1 cellular context compared by ENCODE assay signal in the genomic region with DNA sequence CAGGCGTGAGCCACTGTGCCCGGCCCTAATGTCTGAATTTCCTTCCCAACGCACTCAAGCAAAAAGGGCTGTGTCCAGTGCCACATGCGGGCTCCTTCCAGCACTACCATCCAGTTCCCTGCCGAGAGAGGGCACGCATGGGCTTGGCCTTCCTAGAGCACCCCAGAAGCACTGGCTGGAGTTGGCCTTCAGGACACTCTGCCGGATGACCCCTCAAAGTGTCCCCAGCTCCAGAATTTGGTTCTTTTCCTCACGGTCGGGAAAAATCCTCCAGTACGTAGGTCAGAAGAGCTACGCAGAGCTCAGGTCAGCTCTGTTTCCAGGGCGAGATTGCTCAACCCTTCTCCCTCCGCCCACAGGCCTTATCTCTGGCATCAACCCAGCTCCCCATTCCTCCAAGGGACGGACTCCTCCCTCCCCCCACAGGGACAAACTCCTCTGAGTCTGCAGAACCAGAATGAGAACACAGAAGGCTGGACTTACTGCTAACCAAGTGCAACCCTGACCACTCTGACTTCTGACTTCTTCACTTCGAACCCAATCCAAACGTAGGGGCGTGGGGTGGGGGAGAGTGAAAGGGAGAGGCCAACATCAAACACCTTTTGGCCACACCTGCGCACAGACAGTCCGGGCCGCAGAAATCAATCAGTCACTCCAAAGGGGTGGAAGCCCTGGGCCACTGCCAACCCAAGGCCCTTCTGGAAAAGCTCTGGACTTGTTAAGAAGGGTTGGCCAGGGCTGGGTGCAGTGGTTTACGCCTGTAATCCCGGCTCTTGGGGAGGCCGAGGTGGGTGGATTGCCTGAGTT.
A peak's percentile ranks its signal among the peaks of the same experiment; 100 is the strongest.
TF ChIP-seq lines count a peak whose summit lies in the region.

No MANE protein-coding gene starts in this region.

TF ChIP-seq in HepG2, 621 proteins besides CTCF, POLR2A, EP300 and RAD21 (continues in another document):
- TF ChIP-seq ZNF740 (CRISPR knock-in tag; IDR thresholded peaks at IDR 0.05) = peak; percentile 72; the same call in 1 of the 2 replicates
- TF ChIP-seq NKX3-1 (CRISPR knock-in tag; IDR thresholded peaks at IDR 0.05) = 0 out of 2 replicates have a peak, but pooled peaks have one; percentile 47
- TF ChIP-seq TBX2 (CRISPR knock-in tag; IDR thresholded peaks at IDR 0.05; ENCODE audit: borderline replicate concordance) = peak; percentile 81
- TF ChIP-seq ZNF687 (CRISPR knock-in tag; IDR thresholded peaks at IDR 0.05) = peak; percentile 89
- peak; percentile 52; the same call in 1 of the 2 replicates for TF ChIP-seq FOXK1 (CRISPR knock-in tag; IDR thresholded peaks at IDR 0.05; ENCODE audit: borderline replicate concordance, low read depth)
- 0 out of 2 replicates have a peak, but pooled peaks have one; percentile 45 for TF ChIP-seq ZNF670 (CRISPR knock-in tag; IDR thresholded peaks at IDR 0.05; ENCODE audit: borderline replicate concordance)
- TF ChIP-seq ZHX1 (CRISPR knock-in tag; IDR thresholded peaks at IDR 0.05; ENCODE audit: low read depth) = peak; percentile 60
- TF ChIP-seq LCORL (IDR thresholded peaks at IDR 0.05) = no peak
- TF ChIP-seq LCORL (CRISPR knock-in tag; IDR thresholded peaks at IDR 0.05) = peak; percentile 89; the same call in 1 of the 2 replicates
- TF ChIP-seq NCOA2 (CRISPR knock-in tag; IDR thresholded peaks at IDR 0.05) = peak; percentile 84
- TF ChIP-seq ZNF646 (CRISPR knock-in tag; IDR thresholded peaks at IDR 0.05) = no peak
- peak; percentile 47; the same call in 1 of the 2 replicates for TF ChIP-seq HNF1A (IDR thresholded peaks at IDR 0.05; ENCODE audit: low read depth)
- TF ChIP-seq HNF1A (CRISPR knock-in tag; IDR thresholded peaks at IDR 0.05; ENCODE audit: borderline replicate concordance) = peak; percentile 85; the same call in 1 of the 2 replicates
- TF ChIP-seq, protein P1, sequence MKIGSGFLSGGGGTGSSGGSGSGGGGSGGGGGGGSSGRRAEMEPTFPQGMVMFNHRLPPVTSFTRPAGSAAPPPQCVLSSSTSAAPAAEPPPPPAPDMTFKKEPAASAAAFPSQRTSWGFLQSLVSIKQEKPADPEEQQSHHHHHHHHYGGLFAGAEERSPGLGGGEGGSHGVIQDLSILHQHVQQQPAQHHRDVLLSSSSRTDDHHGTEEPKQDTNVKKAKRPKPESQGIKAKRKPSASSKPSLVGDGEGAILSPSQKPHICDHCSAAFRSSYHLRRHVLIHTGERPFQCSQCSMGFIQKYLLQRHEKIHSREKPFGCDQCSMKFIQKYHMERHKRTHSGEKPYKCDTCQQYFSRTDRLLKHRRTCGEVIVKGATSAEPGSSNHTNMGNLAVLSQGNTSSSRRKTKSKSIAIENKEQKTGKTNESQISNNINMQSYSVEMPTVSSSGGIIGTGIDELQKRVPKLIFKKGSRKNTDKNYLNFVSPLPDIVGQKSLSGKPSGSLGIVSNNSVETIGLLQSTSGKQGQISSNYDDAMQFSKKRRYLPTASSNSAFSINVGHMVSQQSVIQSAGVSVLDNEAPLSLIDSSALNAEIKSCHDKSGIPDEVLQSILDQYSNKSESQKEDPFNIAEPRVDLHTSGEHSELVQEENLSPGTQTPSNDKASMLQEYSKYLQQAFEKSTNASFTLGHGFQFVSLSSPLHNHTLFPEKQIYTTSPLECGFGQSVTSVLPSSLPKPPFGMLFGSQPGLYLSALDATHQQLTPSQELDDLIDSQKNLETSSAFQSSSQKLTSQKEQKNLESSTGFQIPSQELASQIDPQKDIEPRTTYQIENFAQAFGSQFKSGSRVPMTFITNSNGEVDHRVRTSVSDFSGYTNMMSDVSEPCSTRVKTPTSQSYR (CRISPR knock-in tag; IDR thresholded peaks at IDR 0.05; ENCODE audit: borderline replicate concordance) = peak; percentile 94
- peak; percentile 68 for TF ChIP-seq RFXAP (CRISPR knock-in tag; IDR thresholded peaks at IDR 0.05; ENCODE audit: borderline replicate concordance)
- TF ChIP-seq ZBTB7B (CRISPR knock-in tag; IDR thresholded peaks at IDR 0.05) = peak; percentile 84; the same call in 1 of the 2 replicates
- peak; percentile 37; the same call in 1 of the 2 replicates for TF ChIP-seq NFIC (IDR thresholded peaks at IDR 0.05; ENCODE audit: low read length)
- TF ChIP-seq HMG20A (CRISPR knock-in tag; IDR thresholded peaks at IDR 0.05; ENCODE audit: borderline replicate concordance) = peak; percentile 49
